Comparison of ENCODE assay signal across 1 cellular context in genomic region chr1:65964123-65964522, GRCh38.
TF ChIP-seq lines count a peak whose summit lies in the region.

No MANE protein-coding gene starts in this region.

TF ChIP-seq in HEK293, 187 proteins besides CTCF, POLR2A, EP300 and RAD21 (continued from another document):
- TF ChIP-seq ZBTB10 (tag by site-specific recombination; IDR thresholded peaks at IDR 0.05), result no peak
- no peak for TF ChIP-seq EGR2 (tag by site-specific recombination; IDR thresholded peaks at IDR 0.05; ENCODE audit: low read depth)
